ENCODE assay signal across 8 cellular contexts in genomic region chr7:139360210-139360947, GRCh38. TPM values are rescaled to one million over a fixed set of nuclear protein-coding genes. Genes with fewer than 3 reads are reported as not detected.
A peak's percentile ranks its signal among the peaks of the same experiment; 100 is the strongest.
DNase-seq lines count a peak whose midpoint lies in the region; ATAC-seq and TF ChIP-seq lines count a peak whose summit lies in the region.

No MANE protein-coding gene starts in this region.

- peak overlapping the region; percentile 95 to 100 (median 99) for H3K27ac ChIP-seq in BLaER1 treated with 17β-estradiol and CSF1 and Interleukin-3, amounts not matched to agents 10 nM and 100 nM
- peak overlapping the region; percentile 100 for H3K27ac ChIP-seq in colonic mucosa

- peak overlapping the region; percentile 61 to 95 (median 84) for H3K4me3 ChIP-seq in BLaER1 treated with 17β-estradiol and CSF1 and Interleukin-3, amounts not matched to agents 10 nM and 100 nM
- peak overlapping the region; percentile 82 for H3K4me3 ChIP-seq in colonic mucosa

- H3K27me3 Mint-ChIP-seq in activated CD4-positive, alpha-beta T cell treated with anti-CD3 and anti-CD28 coated beads, Interleukin-2, amount 10 ng/mL, durations not matched to agents 24 days and 14 days: no peaks in the 10 kb centered on the region

- ATAC-seq in GM19324 (IDR thresholded peaks at IDR 0.05; ENCODE audit: low FRiP score, unreplicated experiment): peak; percentile 61
- peak; percentile 51 for ATAC-seq in HG03457 (IDR thresholded peaks at IDR 0.05; ENCODE audit: unreplicated experiment)
- peak; percentile 78 for ATAC-seq in left colon

- H3K4me1 Mint-ChIP-seq in activated CD4-positive, alpha-beta T cell treated with anti-CD3 and anti-CD28 coated beads, Interleukin-2, amount 10 ng/mL, durations not matched to agents 24 days and 14 days: peaks cover 33% of the 10 kb centered on the region

- H3K9ac ChIP-seq in BLaER1 treated with 17β-estradiol and CSF1 and Interleukin-3, amounts not matched to agents 10 nM and 100 nM: peak overlapping the region; percentile 96 to 99 (median 98)
- peak overlapping the region; percentile 98 to 100 for H3K9ac ChIP-seq in colonic mucosa (ENCODE audit: low read depth in 2 of 2, low read length in 2 of 2)

- peaks cover 24 to 39% (median 32%) of the 10 kb centered on the region in 11 experiments; a peak in 21 of 22 replicates for H3K36me3 ChIP-seq in BLaER1 treated with 17β-estradiol and CSF1 and Interleukin-3, amounts not matched to agents 10 nM and 100 nM
- H3K36me3 ChIP-seq in colonic mucosa: no peaks in the 10 kb centered on the region

- no peaks in the 10 kb centered on the region for H3K9me3 Mint-ChIP-seq in activated CD4-positive, alpha-beta T cell treated with anti-CD3 and anti-CD28 coated beads, Interleukin-2, amount 10 ng/mL, durations not matched to agents 24 days and 14 days

- no peaks in the 10 kb centered on the region for H3K27me3 ChIP-seq in BLaER1 treated with 17β-estradiol and CSF1 and Interleukin-3, amounts not matched to agents 10 nM and 100 nM
- H3K27me3 ChIP-seq in colonic mucosa: no peaks in the 10 kb centered on the region

- no peak for TF ChIP-seq CTCF in colonic mucosa (IDR thresholded peaks at IDR 0.05)

- peak overlapping the region; percentile 100 for H3K27ac Mint-ChIP-seq in activated CD4-positive, alpha-beta T cell treated with anti-CD3 and anti-CD28 coated beads, Interleukin-2, amount 10 ng/mL, durations not matched to agents 24 days and 14 days

- intact Hi-C loops in activated CD4-positive, alpha-beta T cell treated with anti-CD3 and anti-CD28 coated beads, Interleukin-2, amount 10 ng/mL, durations not matched to agents 24 days and 14 days (cut with micrococcal nuclease): loop anchor here (1.0 to 10.0 kb wide), 3 partner anchors 252 to 414 kb away; partner anchors contain the start of genes HIPK2 and ZC3HAV1
- intact Hi-C loops in colonic mucosa (cut with DNase I) (no loop called here), left colon (cut with DNase I, micrococcal nuclease) (no loop called here)

- peaks cover 34 to 52% (median 41%) of the 10 kb centered on the region in 10 experiments for H3K4me1 ChIP-seq in BLaER1 treated with 17β-estradiol and CSF1 and Interleukin-3, amounts not matched to agents 10 nM and 100 nM
- H3K4me1 ChIP-seq in colonic mucosa: peaks cover 11% of the 10 kb centered on the region

- peaks cover 34% of the 10 kb centered on the region for H3K36me3 Mint-ChIP-seq in activated CD4-positive, alpha-beta T cell treated with anti-CD3 and anti-CD28 coated beads, Interleukin-2, amount 10 ng/mL, durations not matched to agents 24 days and 14 days (ENCODE audit: low read depth)

- DNase-seq in NCI-H524 treated with DMSO at 0.1 percent for 48 hours (lab: John Stamatoyannopoulos, UW): peak; percentile 81
- DNase-seq in activated CD4-positive, alpha-beta T cell treated with anti-CD3 and anti-CD28 coated beads, Interleukin-2, amount 10 ng/mL, durations not matched to agents 24 days and 14 days: peak; percentile 99
- peak; percentile 99 for DNase-seq in colonic mucosa
- peak; percentile 97 to 98 for DNase-seq in left colon
- DNase-seq in stimulated activated CD4-positive, alpha-beta T cell treated with anti-CD3 and anti-CD28 coated beads, Interleukin-1b, Interleukin-23, amount 100 ng/mL, for 24 hours (ENCODE audit: low read depth in 4 of 4, low spot score in 1 of 4): peak; percentile 95 to 98 (median 96)

- H3K4me2 ChIP-seq in BLaER1 treated with 17β-estradiol and CSF1 and Interleukin-3, amounts not matched to agents 10 nM and 100 nM: peak overlapping the region; percentile 52 to 89 (median 79)

- peak overlapping the region; percentile 97 for H3K4me3 Mint-ChIP-seq in activated CD4-positive, alpha-beta T cell treated with anti-CD3 and anti-CD28 coated beads, Interleukin-2, amount 10 ng/mL, durations not matched to agents 24 days and 14 days

- H4K20me1 ChIP-seq in BLaER1 treated with 17β-estradiol and CSF1 and Interleukin-3, amounts not matched to agents 10 nM and 100 nM: peaks cover 22 to 50% (median 45%) of the 10 kb centered on the region in 11 experiments; a peak in 21 of 22 replicates

- H3K9me3 ChIP-seq in BLaER1 treated with 17β-estradiol and CSF1 and Interleukin-3, amounts not matched to agents 10 nM and 100 nM (replicated peaks in 1 of 11): no peaks in the 10 kb centered on the region
- H3K9me3 ChIP-seq in colonic mucosa: no peaks in the 10 kb centered on the region

RNA-seq across cellular contexts. Expression of gene LUC7L2, which starts 0.7 kb away (rescaled TPM):
- total RNA-seq in activated CD4-positive, alpha-beta T cell treated with anti-CD3 and anti-CD28 coated beads, Interleukin-2, amount 10 ng/mL, durations not matched to agents 24 days and 14 days: 164 and 172 TPM in 2 replicates
- total RNA-seq in colonic mucosa (100 to 1,000 TPM in 1 of 2 donors, 10 to 100 TPM in 1; 61.3 to 107 TPM), left colon (10 to 100 TPM; 70.0 to 70.8 TPM)

RNA-seq across cellular contexts. Expression of gene FMC1, which starts 19.2 kb away (rescaled TPM):
- total RNA-seq in activated CD4-positive, alpha-beta T cell treated with anti-CD3 and anti-CD28 coated beads, Interleukin-2, amount 10 ng/mL, durations not matched to agents 24 days and 14 days: 5.1 and 7.5 TPM in 2 replicates
- total RNA-seq in colonic mucosa: 10 to 100 TPM; 21.6 to 23.0 TPM
- total RNA-seq in left colon: 10 to 100 TPM; 18.8 to 23.5 TPM

Comparison
In these comparisons a context has a peak if more than half of its experiments do, and no peak if none do; other contexts are left out.
1. Peak in every context shown above with its lines: DNase-seq, ATAC-seq, H3K4me3 ChIP-seq and H3K27ac ChIP-seq.